ENCODE assay signal across 1 cellular context in genomic region chr12:119235352-119235751, GRCh38.
A peak's percentile ranks its signal among the peaks of the same experiment; 100 is the strongest.
TF ChIP-seq lines count a peak whose summit lies in the region.

No MANE protein-coding gene starts in this region.

TF ChIP-seq in K562, 482 proteins besides CTCF, POLR2A, EP300 and RAD21:
- TF ChIP-seq DEAF1 (CRISPR knock-in tag; IDR thresholded peaks at IDR 0.05) (no peak), MYC (IDR thresholded peaks at IDR 0.05; ENCODE audit: low read depth, low read length) (no peak), MYC (CRISPR knock-in tag; IDR thresholded peaks at IDR 0.05; ENCODE audit: borderline replicate concordance, low read depth) (no peak), SRSF7 (optimal IDR thresholded peaks at IDR 0.05; ENCODE audit: low read depth, low read length) (no peak), KDM2B (CRISPR knock-in tag; IDR thresholded peaks at IDR 0.05) (no peak), ZNF3 (CRISPR knock-in tag; IDR thresholded peaks at IDR 0.05) (no peak), EZH2 (IDR thresholded peaks at IDR 0.05; ENCODE audit: borderline replicate concordance, low read depth, low read length) (no peak), ZNF76 (CRISPR knock-in tag; IDR thresholded peaks at IDR 0.05; ENCODE audit: borderline replicate concordance) (no peak), TRIM24 (IDR thresholded peaks at IDR 0.05) (no peak), ZNF511 (CRISPR knock-in tag; IDR thresholded peaks at IDR 0.05) (no peak), ZNF253 (CRISPR knock-in tag; conservative IDR thresholded peaks at IDR 0.05) (no peak), MTA1 (IDR thresholded peaks at IDR 0.05; ENCODE audit: borderline replicate concordance) (no peak), HEY1 (CRISPR knock-in tag; IDR thresholded peaks at IDR 0.05; ENCODE audit: borderline replicate concordance) (no peak), POLR3G (IDR thresholded peaks at IDR 0.05; ENCODE audit: extremely low read depth, insufficient read length, insufficient replicate concordance) (no peak), ZNF444 (CRISPR knock-in tag; IDR thresholded peaks at IDR 0.05) (no peak), SMAD3 (CRISPR knock-in tag; conservative IDR thresholded peaks at IDR 0.05) (no peak), HDAC2 (IDR thresholded peaks at IDR 0.05) (no peak), SRF (CRISPR knock-in tag; IDR thresholded peaks at IDR 0.05) (no peak), SMC3 (conservative IDR thresholded peaks at IDR 0.05; ENCODE audit: insufficient read depth, low read depth, low read length) (0 out of 2 replicates have a peak, but pooled peaks have one; percentile 7), ZNF239 (CRISPR knock-in tag; IDR thresholded peaks at IDR 0.05) (no peak), TOE1 (IDR thresholded peaks at IDR 0.05; ENCODE audit: borderline replicate concordance) (no peak), TOE1 (CRISPR knock-in tag; IDR thresholded peaks at IDR 0.05; ENCODE audit: borderline replicate concordance, low read depth) (no peak), RBM39 (optimal IDR thresholded peaks at IDR 0.05; ENCODE audit: low read depth, low read length) (no peak), TEAD4 (IDR thresholded peaks at IDR 0.05; ENCODE audit: low read length) (0 out of 2 replicates have a peak, but pooled peaks have one; percentile 33), TEAD4 (CRISPR knock-in tag; IDR thresholded peaks at IDR 0.05; ENCODE audit: borderline replicate concordance) (no peak), ZNF347 (CRISPR knock-in tag; IDR thresholded peaks at IDR 0.05; ENCODE audit: low read depth) (no peak), CC2D1A (IDR thresholded peaks at IDR 0.05) (no peak), TBP (optimal IDR thresholded peaks at IDR 0.05; ENCODE audit: low read depth, low read length) (no peak), TEAD2 (tag; IDR thresholded peaks at IDR 0.05) (peak; percentile 67; the same call in 1 of the 2 replicates)
TF ChIP-seq in K562: peak in this region for 3.
